ENCODE assay signal across 11 cellular contexts in the genomic region with DNA sequence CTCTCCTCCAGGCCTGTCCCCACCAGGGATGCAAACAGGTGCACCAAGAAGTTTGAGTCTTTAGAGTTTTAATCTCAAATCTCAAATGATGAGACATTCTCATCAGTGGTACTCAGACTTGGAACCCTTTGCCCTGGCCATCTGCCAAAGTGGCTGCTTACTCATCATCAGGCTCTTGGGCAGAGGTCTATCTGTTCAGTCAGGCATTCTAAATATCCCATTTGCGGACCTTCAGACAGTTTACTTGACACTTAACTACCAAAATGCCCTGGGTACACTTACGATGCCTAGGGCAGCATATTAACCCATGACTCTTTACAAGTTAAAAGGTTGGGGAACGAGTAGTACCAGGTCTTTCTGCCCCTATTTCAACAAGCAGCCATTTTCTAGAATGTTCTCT.
DNase-seq lines count a peak whose midpoint lies in the region; ATAC-seq and TF ChIP-seq lines count a peak whose summit lies in the region.
"Had no signal": no experiment of that assay in that cellular context is flagged by ENCODE, and none has a peak within 500 bp of the region (broad histone marks: within the 10 kb centered on the region; RNA-seq: fewer than 3 reads in every experiment).

No MANE protein-coding gene starts in this region.

- CTCF ChIA-PET in AG04449 (lab: Yijun Ruan, JAX) (no interaction called here), RWPE1 (lab: Yijun Ruan, JAX) (no interaction called here)

- POLR2A ChIA-PET in AG04449 (lab: Yijun Ruan, JAX) = no interaction called here
- POLR2A ChIA-PET in RWPE1 (lab: Yijun Ruan, JAX; ENCODE audit: low non-redundant PET) = no interaction called here

- H3K27ac ChIP-seq in RWPE1 = no peak overlapping the region
- H3K27ac ChIP-seq: tibial artery had no signal

- no peak for ATAC-seq in GM18520 (IDR thresholded peaks at IDR 0.05; ENCODE audit: unreplicated experiment)
- no peak for ATAC-seq in HG02623 (IDR thresholded peaks at IDR 0.05; ENCODE audit: unreplicated experiment)

- H3K4me3 ChIP-seq in AG04449 (ENCODE audit: low read depth, low read length) = no peak overlapping the region
- H3K4me3 ChIP-seq in fibroblast of the aortic adventitia (ENCODE audit: low read depth, low read length) = no peak overlapping the region
- H3K4me3 ChIP-seq: tibial artery had no signal

- in situ Hi-C loops in GM13976 (cut with MboI; ENCODE audit: low sequenced_read_pairs, unreplicated experiment) = no loop called here

- DNase-seq in AG04449 (ENCODE audit: low read depth, low spot score) = peak; percentile 7
- peak; percentile 84 for DNase-seq in EL
- peak; percentile 30 for DNase-seq in RWPE1 (ENCODE audit: low spot score)
- DNase-seq in fibroblast of the aortic adventitia (ENCODE audit: low read depth) = peak; percentile 30
- no peak for DNase-seq in NCI-H2227 (lab: John Stamatoyannopoulos, UW; ENCODE audit: unreplicated experiment)
- no peak for DNase-seq in GM13976 (ENCODE audit: low spot score)
- DNase-seq: activated B cell treated with CpG ODN at 0.5 μM for 24 hours, occipital lobe had no signal

- TF ChIP-seq CTCF in AG04449 (IDR thresholded peaks at IDR 0.05; ENCODE audit: insufficient read depth, low read length, missing control alignments) (no peak), RWPE1 (conservative IDR thresholded peaks at IDR 0.05; ENCODE audit: low read depth) (no peak), fibroblast of the aortic adventitia (IDR thresholded peaks at IDR 0.05; ENCODE audit: insufficient read depth, low read length) (no peak), GM13976 (IDR thresholded peaks at IDR 0.05; ENCODE audit: borderline replicate concordance, control extremely low read depth, extremely low read depth, insufficient read depth, missing control alignments) (no peak)

Comparison
In these comparisons a context has a peak if more than half of its experiments do, and no peak if none do; other contexts are left out.
1. DNase-seq: peak in AG04449 (single experiment), EL (single experiment), RWPE1 (single experiment) and fibroblast of the aortic adventitia (single experiment); none in NCI-H2227 (single experiment) and GM13976 (single experiment).